ENCODE assay signal across 1 cellular context in genomic region chr19:7863157-7863970, GRCh38.
A peak's percentile ranks its signal among the peaks of the same experiment; 100 is the strongest.
TF ChIP-seq lines count a peak whose summit lies in the region.

No MANE protein-coding gene starts in this region.

TF ChIP-seq in K562, 482 proteins besides CTCF, POLR2A, EP300 and RAD21:
- no peak for TF ChIP-seq ZFX (CRISPR knock-in tag; IDR thresholded peaks at IDR 0.05)
- peak; percentile 89 for TF ChIP-seq ZBTB33 (CRISPR knock-in tag; IDR thresholded peaks at IDR 0.05)
- peak; percentile 48; the same call in 1 of the 2 replicates for TF ChIP-seq POLR2G (IDR thresholded peaks at IDR 0.05; ENCODE audit: low read depth, low read length)
- TF ChIP-seq DEAF1 (CRISPR knock-in tag; IDR thresholded peaks at IDR 0.05): no peak
- no peak for TF ChIP-seq GABPB2 (CRISPR knock-in tag; conservative IDR thresholded peaks at IDR 0.05)
- no peak for TF ChIP-seq CBX1 (IDR thresholded peaks at IDR 0.05; ENCODE audit: low read depth)
- no peak for TF ChIP-seq ZNF384 (IDR thresholded peaks at IDR 0.05; ENCODE audit: low read depth, low read length)
- TF ChIP-seq HNRNPL (IDR thresholded peaks at IDR 0.05; ENCODE audit: low read depth, low read length): peak; percentile 34; the same call in 1 of the 2 replicates
- TF ChIP-seq ZNF584 (CRISPR knock-in tag; IDR thresholded peaks at IDR 0.05; ENCODE audit: low read depth): no peak
- TF ChIP-seq, protein P1, sequence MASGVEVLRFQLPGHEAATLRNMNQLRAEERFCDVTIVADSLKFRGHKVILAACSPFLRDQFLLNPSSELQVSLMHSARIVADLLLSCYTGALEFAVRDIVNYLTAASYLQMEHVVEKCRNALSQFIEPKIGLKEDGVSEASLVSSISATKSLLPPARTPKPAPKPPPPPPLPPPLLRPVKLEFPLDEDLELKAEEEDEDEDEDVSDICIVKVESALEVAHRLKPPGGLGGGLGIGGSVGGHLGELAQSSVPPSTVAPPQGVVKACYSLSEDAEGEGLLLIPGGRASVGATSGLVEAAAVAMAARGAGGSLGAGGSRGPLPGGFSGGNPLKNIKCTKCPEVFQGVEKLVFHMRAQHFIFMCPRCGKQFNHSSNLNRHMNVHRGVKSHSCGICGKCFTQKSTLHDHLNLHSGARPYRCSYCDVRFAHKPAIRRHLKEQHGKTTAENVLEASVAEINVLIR (CRISPR knock-in tag; IDR thresholded peaks at IDR 0.05): no peak
TF ChIP-seq in K562: peak in this region for 3.
